In genomic region chr17:38559025-38559879, GRCh38 we compare ENCODE assay signal across 1 cellular context.
A peak's percentile ranks its signal among the peaks of the same experiment; 100 is the strongest.
TF ChIP-seq lines count a peak whose summit lies in the region.

No MANE protein-coding gene starts in this region.

TF ChIP-seq in HepG2, 621 proteins besides CTCF, POLR2A, EP300 and RAD21 (continued from another document and continues in another):
- TF ChIP-seq PCBP2 (optimal IDR thresholded peaks at IDR 0.05; ENCODE audit: low read depth, low read length, poor library complexity, severe bottlenecking) (no peak), NFATC3 (CRISPR knock-in tag; IDR thresholded peaks at IDR 0.05) (no peak), ZNF850 (CRISPR knock-in tag; conservative IDR thresholded peaks at IDR 0.05) (0 out of 2 replicates have a peak, but pooled peaks have one; percentile 29), ZNF484 (CRISPR knock-in tag; IDR thresholded peaks at IDR 0.05; ENCODE audit: borderline replicate concordance, low read depth) (no peak), CEBPG (CRISPR knock-in tag; IDR thresholded peaks at IDR 0.05) (peak; percentile 99), NR2F2 (IDR thresholded peaks at IDR 0.05; ENCODE audit: borderline replicate concordance, low read depth) (no peak; the same call in 1 of the 2 replicates), ZFP36L2 (CRISPR knock-in tag; IDR thresholded peaks at IDR 0.05) (no peak), ZNF256 (CRISPR knock-in tag; conservative IDR thresholded peaks at IDR 0.05) (no peak), RELA (CRISPR knock-in tag; IDR thresholded peaks at IDR 0.05) (no peak), ZNF224 (CRISPR knock-in tag; IDR thresholded peaks at IDR 0.05) (no peak), SRY (CRISPR knock-in tag; IDR thresholded peaks at IDR 0.05) (no peak), PLSCR1 (CRISPR knock-in tag; IDR thresholded peaks at IDR 0.05; ENCODE audit: borderline replicate concordance) (no peak), ELK4 (CRISPR knock-in tag; IDR thresholded peaks at IDR 0.05; ENCODE audit: borderline replicate concordance) (no peak), ZBTB3 (CRISPR knock-in tag; IDR thresholded peaks at IDR 0.05; ENCODE audit: borderline replicate concordance, low read depth) (no peak), PTBP1 (IDR thresholded peaks at IDR 0.05; ENCODE audit: low read depth, low read length, poor library complexity, severe bottlenecking) (no peak), ZNF83 (CRISPR knock-in tag; IDR thresholded peaks at IDR 0.05; ENCODE audit: borderline replicate concordance) (no peak), NR2F1 (CRISPR knock-in tag; IDR thresholded peaks at IDR 0.05) (no peak), MIXL1 (CRISPR knock-in tag; IDR thresholded peaks at IDR 0.05) (no peak), ZNF549 (CRISPR knock-in tag; IDR thresholded peaks at IDR 0.05) (no peak), ZNF180 (CRISPR knock-in tag; IDR thresholded peaks at IDR 0.05; ENCODE audit: borderline replicate concordance, low read depth) (no peak), ZNF841 (CRISPR knock-in tag; IDR thresholded peaks at IDR 0.05; ENCODE audit: borderline replicate concordance) (no peak), HDAC2 (CRISPR knock-in tag; IDR thresholded peaks at IDR 0.05) (peak; percentile 82), ZBTB7A (CRISPR knock-in tag; IDR thresholded peaks at IDR 0.05) (no peak), ZNF879 (CRISPR knock-in tag; IDR thresholded peaks at IDR 0.05) (no peak), ZNF260 (CRISPR knock-in tag; IDR thresholded peaks at IDR 0.05; ENCODE audit: borderline replicate concordance, low read depth) (no peak), SCMH1 (CRISPR knock-in tag; IDR thresholded peaks at IDR 0.05; ENCODE audit: borderline replicate concordance) (no peak), KLF11 (CRISPR knock-in tag; IDR thresholded peaks at IDR 0.05) (peak; percentile 63; the same call in 1 of the 2 replicates), ZBTB40 (IDR thresholded peaks at IDR 0.05) (no peak), ZBTB40 (CRISPR knock-in tag; IDR thresholded peaks at IDR 0.05) (no peak), SAP130 (CRISPR knock-in tag; IDR thresholded peaks at IDR 0.05; ENCODE audit: low read depth) (peak; percentile 86), TEAD2 (CRISPR knock-in tag; IDR thresholded peaks at IDR 0.05) (no peak), ZNF891 (CRISPR knock-in tag; IDR thresholded peaks at IDR 0.05) (no peak), ZNF468 (CRISPR knock-in tag; IDR thresholded peaks at IDR 0.05) (0 out of 2 replicates have a peak, but pooled peaks have one; percentile 60), POLR2AphosphoS5 (IDR thresholded peaks at IDR 0.05; ENCODE audit: low read depth, low read length) (peak; percentile 16; the same call in 1 of the 2 replicates), TARDBP (CRISPR knock-in tag; IDR thresholded peaks at IDR 0.05) (peak; percentile 80), PHF8 (CRISPR knock-in tag; IDR thresholded peaks at IDR 0.05) (no peak), MAFK (conservative IDR thresholded peaks at IDR 0.05 in 1 of 2, IDR thresholded peaks at IDR 0.05 in 1 of 2; ENCODE audit: low read length in 2 of 2) (no peak; a peak in 1 of 4 replicates), FOXA3 (CRISPR knock-in tag; IDR thresholded peaks at IDR 0.05) (peak; percentile 44; the same call in 1 of the 2 replicates), CREB3 (CRISPR knock-in tag; IDR thresholded peaks at IDR 0.05) (0 out of 2 replicates have a peak, but pooled peaks have one; percentile 40), ZNF562 (CRISPR knock-in tag; IDR thresholded peaks at IDR 0.05; ENCODE audit: borderline replicate concordance) (no peak), ZNF670 (CRISPR knock-in tag; IDR thresholded peaks at IDR 0.05; ENCODE audit: borderline replicate concordance) (peak; percentile 81; the same call in 1 of the 2 replicates), ZKSCAN1 (IDR thresholded peaks at IDR 0.05; ENCODE audit: low read length) (no peak), TBP (CRISPR knock-in tag; IDR thresholded peaks at IDR 0.05) (no peak), ELF4 (CRISPR knock-in tag; IDR thresholded peaks at IDR 0.05; ENCODE audit: borderline replicate concordance) (no peak), GTF2F1 (IDR thresholded peaks at IDR 0.05; ENCODE audit: low read length) (no peak)
- TF ChIP-seq, protein P1, sequence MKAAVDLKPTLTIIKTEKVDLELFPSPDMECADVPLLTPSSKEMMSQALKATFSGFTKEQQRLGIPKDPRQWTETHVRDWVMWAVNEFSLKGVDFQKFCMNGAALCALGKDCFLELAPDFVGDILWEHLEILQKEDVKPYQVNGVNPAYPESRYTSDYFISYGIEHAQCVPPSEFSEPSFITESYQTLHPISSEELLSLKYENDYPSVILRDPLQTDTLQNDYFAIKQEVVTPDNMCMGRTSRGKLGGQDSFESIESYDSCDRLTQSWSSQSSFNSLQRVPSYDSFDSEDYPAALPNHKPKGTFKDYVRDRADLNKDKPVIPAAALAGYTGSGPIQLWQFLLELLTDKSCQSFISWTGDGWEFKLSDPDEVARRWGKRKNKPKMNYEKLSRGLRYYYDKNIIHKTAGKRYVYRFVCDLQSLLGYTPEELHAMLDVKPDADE (CRISPR knock-in tag; IDR thresholded peaks at IDR 0.05) = no peak
- TF ChIP-seq, protein P2, sequence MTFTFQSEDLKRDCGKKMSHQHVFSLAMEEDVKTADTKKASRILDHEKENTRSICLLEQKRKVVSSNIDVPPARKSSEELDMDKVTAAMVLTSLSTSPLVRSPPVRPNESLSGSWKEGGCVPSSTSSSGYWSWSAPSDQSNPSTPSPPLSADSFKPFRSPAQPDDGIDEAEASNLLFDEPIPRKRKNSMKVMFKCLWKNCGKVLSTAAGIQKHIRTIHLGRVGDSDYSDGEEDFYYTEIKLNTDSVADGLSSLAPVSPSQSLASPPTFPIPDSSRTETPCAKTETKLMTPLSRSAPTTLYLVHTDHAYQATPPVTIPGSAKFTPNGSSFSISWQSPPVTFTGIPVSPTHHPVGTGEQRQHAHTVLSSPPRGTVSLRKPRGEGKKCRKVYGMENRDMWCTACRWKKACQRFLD (CRISPR knock-in tag; IDR thresholded peaks at IDR 0.05; ENCODE audit: borderline replicate concordance) = no peak
- TF ChIP-seq, protein P3, sequence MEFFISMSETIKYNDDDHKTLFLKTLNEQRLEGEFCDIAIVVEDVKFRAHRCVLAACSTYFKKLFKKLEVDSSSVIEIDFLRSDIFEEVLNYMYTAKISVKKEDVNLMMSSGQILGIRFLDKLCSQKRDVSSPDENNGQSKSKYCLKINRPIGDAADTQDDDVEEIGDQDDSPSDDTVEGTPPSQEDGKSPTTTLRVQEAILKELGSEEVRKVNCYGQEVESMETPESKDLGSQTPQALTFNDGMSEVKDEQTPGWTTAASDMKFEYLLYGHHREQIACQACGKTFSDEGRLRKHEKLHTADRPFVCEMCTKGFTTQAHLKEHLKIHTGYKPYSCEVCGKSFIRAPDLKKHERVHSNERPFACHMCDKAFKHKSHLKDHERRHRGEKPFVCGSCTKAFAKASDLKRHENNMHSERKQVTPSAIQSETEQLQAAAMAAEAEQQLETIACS (CRISPR knock-in tag; IDR thresholded peaks at IDR 0.05) = no peak
- TF ChIP-seq, protein P4, sequence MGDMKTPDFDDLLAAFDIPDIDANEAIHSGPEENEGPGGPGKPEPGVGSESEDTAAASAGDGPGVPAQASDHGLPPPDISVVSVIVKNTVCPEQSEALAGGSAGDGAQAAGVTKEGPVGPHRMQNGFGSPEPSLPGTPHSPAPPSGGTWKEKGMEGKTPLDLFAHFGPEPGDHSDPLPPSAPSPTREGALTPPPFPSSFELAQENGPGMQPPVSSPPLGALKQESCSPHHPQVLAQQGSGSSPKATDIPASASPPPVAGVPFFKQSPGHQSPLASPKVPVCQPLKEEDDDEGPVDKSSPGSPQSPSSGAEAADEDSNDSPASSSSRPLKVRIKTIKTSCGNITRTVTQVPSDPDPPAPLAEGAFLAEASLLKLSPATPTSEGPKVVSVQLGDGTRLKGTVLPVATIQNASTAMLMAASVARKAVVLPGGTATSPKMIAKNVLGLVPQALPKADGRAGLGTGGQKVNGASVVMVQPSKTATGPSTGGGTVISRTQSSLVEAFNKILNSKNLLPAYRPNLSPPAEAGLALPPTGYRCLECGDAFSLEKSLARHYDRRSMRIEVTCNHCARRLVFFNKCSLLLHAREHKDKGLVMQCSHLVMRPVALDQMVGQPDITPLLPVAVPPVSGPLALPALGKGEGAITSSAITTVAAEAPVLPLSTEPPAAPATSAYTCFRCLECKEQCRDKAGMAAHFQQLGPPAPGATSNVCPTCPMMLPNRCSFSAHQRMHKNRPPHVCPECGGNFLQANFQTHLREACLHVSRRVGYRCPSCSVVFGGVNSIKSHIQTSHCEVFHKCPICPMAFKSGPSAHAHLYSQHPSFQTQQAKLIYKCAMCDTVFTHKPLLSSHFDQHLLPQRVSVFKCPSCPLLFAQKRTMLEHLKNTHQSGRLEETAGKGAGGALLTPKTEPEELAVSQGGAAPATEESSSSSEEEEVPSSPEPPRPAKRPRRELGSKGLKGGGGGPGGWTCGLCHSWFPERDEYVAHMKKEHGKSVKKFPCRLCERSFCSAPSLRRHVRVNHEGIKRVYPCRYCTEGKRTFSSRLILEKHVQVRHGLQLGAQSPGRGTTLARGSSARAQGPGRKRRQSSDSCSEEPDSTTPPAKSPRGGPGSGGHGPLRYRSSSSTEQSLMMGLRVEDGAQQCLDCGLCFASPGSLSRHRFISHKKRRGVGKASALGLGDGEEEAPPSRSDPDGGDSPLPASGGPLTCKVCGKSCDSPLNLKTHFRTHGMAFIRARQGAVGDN (CRISPR knock-in tag; IDR thresholded peaks at IDR 0.05) = peak; percentile 91
